ENCODE assay signal across 9 cellular contexts in genomic region chr1:173195596-173196088, GRCh38. TPM values are rescaled to one million over a fixed set of nuclear protein-coding genes. Genes with fewer than 3 reads are reported as not detected.
DNase-seq lines count a peak whose midpoint lies in the region; ATAC-seq and TF ChIP-seq lines count a peak whose summit lies in the region.
"Had no signal": no experiment of that assay in that cellular context is flagged by ENCODE, and none has a peak within 500 bp of the region (broad histone marks: within the 10 kb centered on the region; RNA-seq: fewer than 3 reads in every experiment).

No MANE protein-coding gene starts in this region.

- no peaks in the 10 kb centered on the region for H3K79me1 ChIP-seq in mesenchymal stem cell (replicated peaks; ENCODE audit: low read length, poor library complexity, severe bottlenecking)

- H3K27me3 Mint-ChIP-seq in CD4-positive, alpha-beta memory T cell = no peaks in the 10 kb centered on the region

- H3K18ac ChIP-seq in mesenchymal stem cell (ENCODE audit: low read depth in 1 of 2, low read length in 2 of 2) = peak overlapping the region in 1 of 2 experiments; percentile 23

- no peak overlapping the region for H3K23ac ChIP-seq in mesenchymal stem cell (ENCODE audit: low read length in 2 of 2)

- no peak overlapping the region for H2BK120ac ChIP-seq in mesenchymal stem cell (ENCODE audit: low read depth, low read length)

- POLR2A ChIA-PET in CD4-positive, alpha-beta memory T cell (lab: Charles Lee; ENCODE audit: partially characterized antibody) = no interaction called here

- H4K8ac ChIP-seq in mesenchymal stem cell (ENCODE audit: low read length) = peak overlapping the region; percentile 56

- H4K91ac ChIP-seq in mesenchymal stem cell (ENCODE audit: low read length) = peak overlapping the region; percentile 22

- no peak overlapping the region for H3K4me3 ChIP-seq in mesenchymal stem cell (ENCODE audit: insufficient read depth in 1 of 2, low read depth in 1 of 2, low read length in 2 of 2)
- no peak overlapping the region for H3K4me3 ChIP-seq in CD4-positive, alpha-beta memory T cell (ENCODE audit: low read length in 2 of 2)
- H3K4me3 ChIP-seq in psoas muscle = no peak overlapping the region
- H3K4me3 ChIP-seq: colonic mucosa had no signal

- H3K9ac ChIP-seq in mesenchymal stem cell (ENCODE audit: low read length) = no peak overlapping the region

- H3K9me3 ChIP-seq in mesenchymal stem cell (ENCODE audit: control insufficient read depth, low read length) = no peaks in the 10 kb centered on the region
- no peaks in the 10 kb centered on the region for H3K9me3 ChIP-seq in CD4-positive, alpha-beta memory T cell (ENCODE audit: control insufficient read depth in 1 of 2, low read length in 2 of 2)
- H3K9me3 ChIP-seq in psoas muscle = no peaks in the 10 kb centered on the region
- H3K9me3 ChIP-seq: colonic mucosa had no signal

- H3K4me1 Mint-ChIP-seq in CD4-positive, alpha-beta memory T cell = peaks cover 4 to 14% (median 8%) of the 10 kb centered on the region in 4 donors

- peak overlapping the region in 1 of 2 experiments; percentile 43 for H3K4ac ChIP-seq in mesenchymal stem cell (ENCODE audit: low read depth in 1 of 2, low read length in 2 of 2)

- peak overlapping the region; percentile 1 to 83 for H2BK12ac ChIP-seq in mesenchymal stem cell (ENCODE audit: low read length in 2 of 2)

- no peak for TF ChIP-seq CTCF in psoas muscle (IDR thresholded peaks at IDR 0.05)

- intact Hi-C loops in CD4-positive, alpha-beta memory T cell (cut with micrococcal nuclease) = no loop called here
- intact Hi-C loops in psoas muscle (cut with DNase I) = loop anchor here in 1 of 2 donors (5.0 kb wide), 1 partner anchor 448 kb away; no protein-coding TSS in a partner anchor

- H3K9me3 Mint-ChIP-seq in CD4-positive, alpha-beta memory T cell = no peaks in the 10 kb centered on the region

- no peak overlapping the region for H2AFZ ChIP-seq in mesenchymal stem cell (ENCODE audit: low read depth, low read length)

- CTCF ChIA-PET in CD4-positive, alpha-beta memory T cell (lab: Charles Lee; ENCODE audit: partially characterized antibody) = interaction anchor here (1.0 to 1.4 kb wide), 3 partner anchors 10 to 451 kb away, joined by 3 to 4 read pairs (median 4); no protein-coding TSS in a partner anchor

- DNase-seq in mesenchymal stem cell = no peak
- no peak for DNase-seq in CD4-positive, alpha-beta memory T cell
- DNase-seq in psoas muscle = no peak
- DNase-seq in NCI-H748 treated with DMSO at 0.1 percent for 48 hours (lab: John Stamatoyannopoulos, UW) = no peak
- no peak for DNase-seq in RKO (ENCODE audit: low spot score)
- DNase-seq: colonic mucosa had no signal

- 95% methylated on average over 4 of the region's 5 CpGs for WGBS in mesenchymal stem cell
- 79 to 80% (median 79%) methylated on average over 5 of the region's 5 CpGs for WGBS in psoas muscle, 3 donors

- H3K27me3 ChIP-seq in mesenchymal stem cell (ENCODE audit: control insufficient read depth in 1 of 2, insufficient read depth in 1 of 2, low read length in 2 of 2) = no peaks in the 10 kb centered on the region
- no peaks in the 10 kb centered on the region for H3K27me3 ChIP-seq in CD4-positive, alpha-beta memory T cell (ENCODE audit: insufficient read depth, low read length)
- no peaks in the 10 kb centered on the region for H3K27me3 ChIP-seq in psoas muscle (ENCODE audit: insufficient read depth in 3 of 3, low read length in 2 of 3)
- H3K27me3 ChIP-seq: colonic mucosa had no signal

- no peak overlapping the region for H3K14ac ChIP-seq in mesenchymal stem cell (ENCODE audit: low read length in 2 of 2)

- H3K27ac Mint-ChIP-seq in CD4-positive, alpha-beta memory T cell = peak overlapping the region in 1 of 7 donors; percentile 56

- no peak overlapping the region for H3K4me2 ChIP-seq in mesenchymal stem cell (ENCODE audit: low read length, poor library complexity, severe bottlenecking)

- H3K4me3 Mint-ChIP-seq in CD4-positive, alpha-beta memory T cell = no peak overlapping the region

- H3K4me1 ChIP-seq in mesenchymal stem cell (ENCODE audit: control insufficient read depth, insufficient read depth, low read depth, low read length) (peaks cover under 1% of the 10 kb centered on the region), psoas muscle (peaks cover 3% of the 10 kb centered on the region)
- peaks cover 10% of the 10 kb centered on the region for H3K4me1 ChIP-seq in CD4-positive, alpha-beta memory T cell (ENCODE audit: insufficient read depth, low read length)

- H3K36me3 Mint-ChIP-seq in CD4-positive, alpha-beta memory T cell = peaks cover 0 to 3% of the 10 kb centered on the region in 2 donors

- no peak overlapping the region for H2BK5ac ChIP-seq in mesenchymal stem cell (ENCODE audit: low read depth, low read length, poor library complexity, severe bottlenecking)

- no peak overlapping the region for H2BK15ac ChIP-seq in mesenchymal stem cell (ENCODE audit: low read depth, poor library complexity, severe bottlenecking)

- no peaks in the 10 kb centered on the region for H3K36me3 ChIP-seq in mesenchymal stem cell (ENCODE audit: control insufficient read depth in 1 of 2, insufficient read depth in 2 of 2, low read depth in 1 of 2, low read length in 2 of 2)
- no peaks in the 10 kb centered on the region for H3K36me3 ChIP-seq in CD4-positive, alpha-beta memory T cell (ENCODE audit: insufficient read depth, low read length)
- H3K36me3 ChIP-seq in psoas muscle (ENCODE audit: insufficient read depth in 1 of 2, low read depth in 1 of 2) = no peaks in the 10 kb centered on the region
- H3K36me3 ChIP-seq: colonic mucosa had no signal

- H3K27ac ChIP-seq in mesenchymal stem cell (ENCODE audit: low read length, poor library complexity, severe bottlenecking) = no peak overlapping the region
- H3K27ac ChIP-seq in CD4-positive, alpha-beta memory T cell (ENCODE audit: low read depth, low read length) = no peak overlapping the region
- H3K27ac ChIP-seq in psoas muscle = no peak overlapping the region
- H3K27ac ChIP-seq: colonic mucosa had no signal

- H2AK5ac ChIP-seq in mesenchymal stem cell (ENCODE audit: low read length, severe bottlenecking) = no peak overlapping the region

- ATAC-seq in GM18517 (IDR thresholded peaks at IDR 0.05; ENCODE audit: unreplicated experiment) (peak; percentile 81), GM21529 (IDR thresholded peaks at IDR 0.05; ENCODE audit: unreplicated experiment) (peak; percentile 83), HG03460 (IDR thresholded peaks at IDR 0.05; ENCODE audit: unreplicated experiment) (peak; percentile 94), psoas muscle (no peak)

RNA-seq across cellular contexts. Expression of gene TNFSF4, which starts 11.5 kb away (rescaled TPM):
- 37.8 TPM for polyA plus RNA-seq in mesenchymal stem cell (2013, experiment 1 of 2)
- 39.2 TPM for polyA plus RNA-seq in mesenchymal stem cell (2013, experiment 2 of 2)
- total RNA-seq in CD4-positive, alpha-beta memory T cell = 1 to 10 TPM; 3.9 TPM
- under 1 TPM; 0.18 to 0.96 TPM for polyA plus RNA-seq in CD4-positive, alpha-beta memory T cell
- under 1 TPM; 0.08 to 0.28 (median 0.16) TPM for total RNA-seq in psoas muscle
- polyA plus RNA-seq in psoas muscle = under 1 TPM; 0.04 to 0.26 (median 0.09) TPM

Comparison
In these comparisons a context has a peak if more than half of its experiments do, and no peak if none do; other contexts are left out.
1. ATAC-seq: peak in GM18517 (single experiment), GM21529 (single experiment) and HG03460 (single experiment); none in psoas muscle (0 of 4).